ENCODE assay signal across 19 cellular contexts in genomic region chr5:95083606-95084005, GRCh38.
"Had no signal": no experiment of that assay in that cellular context is flagged by ENCODE, and none has a peak within 500 bp of the region (broad histone marks: within the 10 kb centered on the region; RNA-seq: fewer than 3 reads in every experiment).

No MANE protein-coding gene starts in this region.

- H3K9me3 ChIP-seq: sigmoid colon, testis, transverse colon had no signal

- H3K4me2 ChIP-seq: hepatocyte had no signal

- H3K4me1 ChIP-seq: sigmoid colon, testis, transverse colon had no signal

- FAIRE-seq: islet of Langerhans had no signal

- H2AFZ ChIP-seq: hepatocyte had no signal

- H3K27me3 ChIP-seq: hepatocyte, sigmoid colon, testis, transverse colon had no signal

- ATAC-seq: effector memory CD8-positive, alpha-beta T cell; stimulated activated naive B cell treated with anti-CD40 and anti-IgM and Interleukin-4, amounts not matched to agents 10 μg/mL and 1 μg/mL and 100 μg/mL, for 72 hours; stimulated activated naive CD8-positive, alpha-beta T cell treated with anti-CD3 and anti-CD28 coated beads, Interleukin-15, amount 100 ng/mL, for 72 hours had no signal

- H3K4me3 ChIP-seq: coronary artery, hepatocyte, sigmoid colon, skin epidermis, testis, transverse colon had no signal

- H3K36me3 ChIP-seq: sigmoid colon, transverse colon had no signal

- DNase-seq: effector memory CD8-positive, alpha-beta T cell; erythroblast; foreskin melanocyte; head of caudate nucleus; kidney glomerular epithelial cell; mesendoderm; naive B cell; posterior cingulate gyrus; sigmoid colon; stimulated activated CD4-positive, alpha-beta T cell treated with anti-CD3 and anti-CD28 coated beads, Interleukin-2, amount 100 ng/mL, for 24 hours; stimulated activated CD4-positive, alpha-beta T cell treated with anti-CD3 and anti-CD28 coated beads, Interleukin-4, amount 100 ng/mL, for 4 hours; stimulated activated naive B cell treated with anti-CD40 and anti-IgM and Interleukin-4, amounts not matched to agents 10 μg/mL and 1 μg/mL and 100 μg/mL, for 72 hours; stimulated activated naive CD8-positive, alpha-beta T cell treated with anti-CD3 and anti-CD28 coated beads, Interleukin-15, amount 100 ng/mL, for 72 hours; testis; transverse colon had no signal

- H3K79me2 ChIP-seq: hepatocyte had no signal
